Comparison of ENCODE assay signal across 14 cellular contexts in genomic region chr17:65183736-65184135, GRCh38. TPM values are rescaled to one million over a fixed set of nuclear protein-coding genes. Genes with fewer than 3 reads are reported as not detected.
DNase-seq lines count a peak whose midpoint lies in the region; ATAC-seq, FAIRE-seq and TF ChIP-seq lines count a peak whose summit lies in the region.
"Had no signal": no experiment of that assay in that cellular context is flagged by ENCODE, and none has a peak within 500 bp of the region (broad histone marks: within the 10 kb centered on the region; RNA-seq: fewer than 3 reads in every experiment).

No MANE protein-coding gene starts in this region.

- H3K27me3 ChIP-seq in Caco-2 (replicated peaks; ENCODE audit: control insufficient read depth, insufficient read depth, low read length), result no peaks in the 10 kb centered on the region
- peaks cover 0 to 6% of the 10 kb centered on the region in 2 experiments for H3K27me3 ChIP-seq in endothelial cell of umbilical vein (ENCODE audit: control insufficient read depth in 2 of 2, insufficient read depth in 2 of 2, low read length in 2 of 2)
- H3K27me3 ChIP-seq: upper lobe of left lung had no signal

- BruUV-seq in Caco-2 (replicated peaks; lab: Mats Ljungman, UMichigan), result no TSS peak
- no TSS peak for BruUV-seq in endothelial cell of umbilical vein (replicated peaks; lab: Mats Ljungman, UMichigan)

- intact Hi-C loops in Caco-2 (cut with micrococcal nuclease; ENCODE audit: unreplicated experiment) (no loop called here), endothelial cell of umbilical vein (cut with micrococcal nuclease) (loop anchor here (1.0 kb wide), 1 partner anchor 12 kb away; no protein-coding TSS in a partner anchor)

- H3K27me3 Mint-ChIP-seq in Caco-2 (ENCODE audit: insufficient read depth, unreplicated experiment), result peaks cover 7% of the 10 kb centered on the region
- H3K27me3 Mint-ChIP-seq in natural killer cell treated with Interleukin-12 subunit alpha and Interleukin-12 subunit beta and Interleukin-15 and Interleukin-18, amount 100 ng/mL, for 72 hours, result no peaks in the 10 kb centered on the region
- H3K27me3 Mint-ChIP-seq: activated naive CD4-positive, alpha-beta T cell treated with anti-CD3 and anti-CD28 coated beads, Interleukin-2, amount 50 U/mL, for 24 hours had no signal

- no peak overlapping the region for H2AFZ ChIP-seq in endothelial cell of umbilical vein (ENCODE audit: low read depth, low read length)

- peak overlapping the region; percentile 55 for H3K27ac Mint-ChIP-seq in Caco-2 (ENCODE audit: unreplicated experiment)
- H3K27ac Mint-ChIP-seq in natural killer cell treated with Interleukin-12 subunit alpha and Interleukin-12 subunit beta and Interleukin-15 and Interleukin-18, amount 100 ng/mL, for 72 hours, result peak overlapping the region; percentile 80 to 98
- H3K27ac Mint-ChIP-seq: activated naive CD4-positive, alpha-beta T cell treated with anti-CD3 and anti-CD28 coated beads, Interleukin-2, amount 50 U/mL, for 24 hours had no signal

- H3K4me2 ChIP-seq in endothelial cell of umbilical vein (ENCODE audit: insufficient read depth, low read length), result peak overlapping the region; percentile 66

- H4K20me1 ChIP-seq in endothelial cell of umbilical vein (replicated peaks; ENCODE audit: control insufficient read depth, extremely low read depth, insufficient read depth, low read length), result no peaks in the 10 kb centered on the region

- CTCF ChIA-PET in Caco-2 (lab: Charles Lee), result no interaction called here
- CTCF ChIA-PET in endothelial cell of umbilical vein (lab: Charles Lee), result interaction anchor here (0.8 to 1.4 kb wide), 4 partner anchors 9 to 982 kb away, joined by 3 to 5 read pairs (median 3); partner anchors contain the start of gene RGS9

- TF ChIP-seq CTCF in Caco-2 (IDR thresholded peaks at IDR 0.05; ENCODE audit: insufficient read depth in 1 of 2, low read depth in 1 of 2, low read length in 1 of 2, severe bottlenecking in 1 of 2, unreplicated experiment in 1 of 2), result no peak
- no peak for TF ChIP-seq CTCF in endothelial cell of umbilical vein (IDR thresholded peaks at IDR 0.05; ENCODE audit: extremely low read depth in 1 of 2, insufficient read depth in 1 of 2, low read depth in 1 of 2, low read length in 2 of 2)
- TF ChIP-seq CTCF in GM20000 (IDR thresholded peaks at IDR 0.05; ENCODE audit: extremely low read depth, missing control alignments), result no peak
- TF ChIP-seq CTCF in D721Med (IDR thresholded peaks at IDR 0.05; ENCODE audit: insufficient read depth, missing control alignments), result no peak

- H3K36me3 ChIP-seq in Caco-2 (ENCODE audit: control insufficient read depth, insufficient read depth, low read length) (no peaks in the 10 kb centered on the region), endothelial cell of umbilical vein (ENCODE audit: control insufficient read depth in 2 of 2, extremely low read depth in 1 of 2, insufficient read depth in 2 of 2, low read length in 2 of 2) (no peaks in the 10 kb centered on the region)
- H3K36me3 ChIP-seq: esophagus squamous epithelium, upper lobe of left lung had no signal

- POLR2A ChIA-PET in Caco-2 (lab: Charles Lee), result no interaction called here
- POLR2A ChIA-PET in endothelial cell of umbilical vein (lab: Charles Lee), result no interaction called here

- no peaks in the 10 kb centered on the region for H3K36me3 Mint-ChIP-seq in Caco-2 (ENCODE audit: insufficient read depth, unreplicated experiment)
- H3K36me3 Mint-ChIP-seq in natural killer cell treated with Interleukin-12 subunit alpha and Interleukin-12 subunit beta and Interleukin-15 and Interleukin-18, amount 100 ng/mL, for 72 hours, result no peaks in the 10 kb centered on the region
- H3K36me3 Mint-ChIP-seq: activated naive CD4-positive, alpha-beta T cell treated with anti-CD3 and anti-CD28 coated beads, Interleukin-2, amount 50 U/mL, for 24 hours had no signal

- H3K9me3 Mint-ChIP-seq in Caco-2 (ENCODE audit: unreplicated experiment), result no peaks in the 10 kb centered on the region
- H3K9me3 Mint-ChIP-seq in natural killer cell treated with Interleukin-12 subunit alpha and Interleukin-12 subunit beta and Interleukin-15 and Interleukin-18, amount 100 ng/mL, for 72 hours, result no peaks in the 10 kb centered on the region
- H3K9me3 Mint-ChIP-seq: activated naive CD4-positive, alpha-beta T cell treated with anti-CD3 and anti-CD28 coated beads, Interleukin-2, amount 50 U/mL, for 24 hours had no signal

- peak overlapping the region; percentile 39 for H3K9ac ChIP-seq in endothelial cell of umbilical vein (replicated peaks; ENCODE audit: extremely low read depth, insufficient read depth, low read length)

- peak; percentile 88 for FAIRE-seq in endothelial cell of umbilical vein (lab: Jason Lieb, UNC)
- no peak for FAIRE-seq in D721Med (lab: Jason Lieb, UNC)
- FAIRE-seq: G401.6 had no signal

- dilution Hi-C loops in endothelial cell of umbilical vein (cut with MboI; ENCODE audit: extremely low pct_ligation_motif_present, low sequenced_read_pairs), result no loop called here

- no peak for ATAC-seq in natural killer cell treated with Interleukin-12 subunit alpha and Interleukin-12 subunit beta and Interleukin-15 and Interleukin-18, amount 100 ng/mL, for 72 hours

- H3K4me3 ChIP-seq in Caco-2 (ENCODE audit: low read depth, low read length) (no peak overlapping the region), endothelial cell of umbilical vein (replicated peaks in 1 of 3; ENCODE audit: insufficient read depth in 1 of 3, low read depth in 1 of 3, low read length in 3 of 3) (no peak overlapping the region)
- H3K4me3 ChIP-seq: esophagus squamous epithelium, upper lobe of left lung had no signal

- H3K4me1 Mint-ChIP-seq in Caco-2 (ENCODE audit: low read depth, unreplicated experiment), result peaks cover 14% of the 10 kb centered on the region
- H3K4me1 Mint-ChIP-seq in natural killer cell treated with Interleukin-12 subunit alpha and Interleukin-12 subunit beta and Interleukin-15 and Interleukin-18, amount 100 ng/mL, for 72 hours (ENCODE audit: low read depth in 2 of 2), result peaks cover 55 to 58% of the 10 kb centered on the region in 2 donors

- no peaks in the 10 kb centered on the region for H3K9me1 ChIP-seq in endothelial cell of umbilical vein (replicated peaks; ENCODE audit: control insufficient read depth, extremely low read depth, insufficient read depth, low read length)

- no peaks in the 10 kb centered on the region for H3K4me1 ChIP-seq in Caco-2
- peaks cover 28% of the 10 kb centered on the region for H3K4me1 ChIP-seq in endothelial cell of umbilical vein (ENCODE audit: control insufficient read depth, extremely low read depth, insufficient read depth, low read length)

- no peaks in the 10 kb centered on the region for H3K9me3 ChIP-seq in Caco-2
- no peaks in the 10 kb centered on the region for H3K9me3 ChIP-seq in endothelial cell of umbilical vein (replicated peaks; ENCODE audit: control insufficient read depth, insufficient read depth, low read length)
- H3K9me3 ChIP-seq: esophagus squamous epithelium, upper lobe of left lung had no signal

- H3K4me3 Mint-ChIP-seq in Caco-2 (ENCODE audit: unreplicated experiment), result no peak overlapping the region
- peak overlapping the region; percentile 56 for H3K4me3 Mint-ChIP-seq in natural killer cell treated with Interleukin-12 subunit alpha and Interleukin-12 subunit beta and Interleukin-15 and Interleukin-18, amount 100 ng/mL, for 72 hours
- H3K4me3 Mint-ChIP-seq: activated naive CD4-positive, alpha-beta T cell treated with anti-CD3 and anti-CD28 coated beads, Interleukin-2, amount 50 U/mL, for 24 hours had no signal

- DNase-seq in Caco-2, result no peak
- peak; percentile 92 for DNase-seq in M059J (ENCODE audit: low read depth)
- DNase-seq in endothelial cell of umbilical vein (ENCODE audit: low read depth, low spot score), result peak; percentile 51
- no peak for DNase-seq in natural killer cell treated with Interleukin-12 subunit alpha and Interleukin-12 subunit beta and Interleukin-15 and Interleukin-18, amount 100 ng/mL, for 72 hours (ENCODE audit: low spot score)
- DNase-seq in GM20000 (ENCODE audit: low spot score), result no peak
- no peak for DNase-seq in stimulated activated CD4-positive, alpha-beta T cell treated with anti-CD3 and anti-CD28 coated beads, Interleukin-4, amount 100 ng/mL, for 4 hours
- DNase-seq in NK-92 (lab: John Stamatoyannopoulos, UW; ENCODE audit: unreplicated experiment), result no peak
- DNase-seq in D721Med (ENCODE audit: insufficient read length, low spot score), result no peak
- DNase-seq: activated CD4-positive, CD25-positive, alpha-beta regulatory T cell; esophagus squamous epithelium; stimulated activated CD4-positive, alpha-beta T cell treated with anti-CD3 and anti-CD28 coated beads, Interleukin-2, amount 100 ng/mL, for 48 hours; upper lobe of left lung had no signal

- peak overlapping the region; percentile 22 for H3K27ac ChIP-seq in endothelial cell of umbilical vein (ENCODE audit: insufficient read depth, low read depth, low read length)

- no peak for TF ChIP-seq POLR2A in endothelial cell of umbilical vein (IDR thresholded peaks at IDR 0.05; ENCODE audit: low read depth, low read length)

- H3K79me2 ChIP-seq in endothelial cell of umbilical vein (ENCODE audit: control insufficient read depth, insufficient read depth, low read length), result no peaks in the 10 kb centered on the region

TF ChIP-seq in endothelial cell of umbilical vein, 7 proteins besides CTCF, POLR2A, EP300 and RAD21:
- TF ChIP-seq FOS (IDR thresholded peaks at IDR 0.05; ENCODE audit: borderline replicate concordance, insufficient read depth, low read length) (peak; percentile 29), POLR2AphosphoS5 (IDR thresholded peaks at IDR 0.05; ENCODE audit: insufficient read depth, low read depth, low read length) (no peak)

RNA-seq across cellular contexts. Expression of gene RGS9, which starts 46.6 kb away (rescaled TPM):
- total RNA-seq in Caco-2 (2022), result 5.5 and 6.3 TPM in 2 replicates
- total RNA-seq in M059J (2014; rRNA removed; shearing (Covaris generic)), result 5.4 and 6.0 TPM in 2 replicates
- 1.4 and 1.7 TPM in 2 replicates for total RNA-seq in endothelial cell of umbilical vein
- polyA plus RNA-seq in endothelial cell of umbilical vein, result 0.61 and 0.75 TPM in 2 replicates
- 0.79 and 1.0 TPM in 2 replicates for polyA plus RNA-seq in endothelial cell of umbilical vein (2011; cell fraction: cytosol; rRNA removed)
- 0.91 and 1.2 TPM in 2 replicates for polyA plus RNA-seq in endothelial cell of umbilical vein (2011; cell fraction: nucleus; rRNA removed)
- polyA plus RNA-seq in endothelial cell of umbilical vein (2012), result 0.50 and 0.83 TPM in 2 replicates
- polyA minus RNA-seq in endothelial cell of umbilical vein, result 0.68 and 0.85 TPM in 2 replicates
- polyA minus RNA-seq in endothelial cell of umbilical vein (2011; cell fraction: cytosol; rRNA and poly(A)+ RNA removed), result not detected
- polyA minus RNA-seq in endothelial cell of umbilical vein (2011; cell fraction: nucleus; rRNA and poly(A)+ RNA removed), result 0.38 TPM in 1 of 2 replicates, not detected in the other
- total RNA-seq in natural killer cell treated with Interleukin-12 subunit alpha and Interleukin-12 subunit beta and Interleukin-15 and Interleukin-18, amount 100 ng/mL, for 72 hours, result 10 to 100 TPM; 14.1 to 16.2 TPM

Comparison
In these comparisons a context has a peak if more than half of its experiments do, and no peak if none do; other contexts are left out.
1. DNase-seq: peak in M059J (single experiment) and endothelial cell of umbilical vein (single experiment); none in Caco-2 (0 of 2), natural killer cell treated with Interleukin-12 subunit alpha and Interleukin-12 subunit beta and Interleukin-15 and Interleukin-18, amount 100 ng/mL, for 72 hours (single experiment), GM20000 (single experiment), stimulated activated CD4-positive, alpha-beta T cell treated with anti-CD3 and anti-CD28 coated beads, Interleukin-4, amount 100 ng/mL, for 4 hours (0 of 2), NK-92 (single experiment) and D721Med (single experiment).